Comparison of ENCODE assay signal across 21 cellular contexts in the genomic region with DNA sequence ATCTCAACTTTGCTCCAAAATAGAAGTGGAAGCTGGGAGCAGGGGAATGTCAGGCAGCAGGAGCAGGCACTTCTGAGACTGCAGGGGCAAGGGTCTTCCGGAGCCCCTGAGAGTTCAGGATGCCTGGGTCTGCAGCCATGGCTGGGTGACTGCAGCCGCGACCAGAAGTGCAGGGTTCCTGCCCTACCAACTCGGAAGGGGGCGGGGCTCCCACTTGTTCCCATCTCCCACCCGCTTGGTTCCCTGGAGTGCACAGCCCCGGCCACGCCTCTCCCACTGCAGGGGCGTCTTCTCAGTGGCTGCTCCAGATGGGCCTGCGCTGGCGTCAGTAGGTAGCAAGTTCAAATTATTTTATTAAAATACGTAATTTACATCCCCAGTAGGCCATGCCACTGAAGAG.
DNase-seq lines count a peak whose midpoint lies in the region; FAIRE-seq and TF ChIP-seq lines count a peak whose summit lies in the region.
"Had no signal": no experiment of that assay in that cellular context is flagged by ENCODE, and none has a peak within 500 bp of the region (broad histone marks: within the 10 kb centered on the region; RNA-seq: fewer than 3 reads in every experiment).

No MANE protein-coding gene starts in this region.

- no peak for FAIRE-seq in kidney (lab: Jason Lieb, UNC)
- FAIRE-seq: D721Med, GM12878, GM18507 had no signal

- peak; percentile 87 for DNase-seq in chondrocyte (ENCODE audit: low spot score)
- peak; percentile 70 for DNase-seq in kidney
- peak; percentile 51 for DNase-seq in posterior vena cava (ENCODE audit: low spot score)
- no peak for DNase-seq in endothelial cell (ENCODE audit: low spot score)
- no peak for DNase-seq in BE2C
- no peak for DNase-seq in thyroid gland
- DNase-seq: CD4-positive, alpha-beta T cell; CD8-positive, alpha-beta memory T cell; DMS 273 treated with DMSO at 0.1 percent for 48 hours; DMS79; EL; GDM1; GOT3; H7; HCEC 1CT had no signal

- H3K27me3 ChIP-seq in BE2C, result no peaks in the 10 kb centered on the region
- no peaks in the 10 kb centered on the region for H3K27me3 ChIP-seq in thyroid gland
- H3K27me3 ChIP-seq: BLaER1 treated with 17β-estradiol and CSF1 and Interleukin-3, amounts not matched to agents 10 nM and 100 nM had no signal

- WGBS in thyroid gland, 2 donors, result 94 to 96% methylated on average over 11 to 12 of the region's 12 CpGs

- H3K4me1 Mint-ChIP-seq in chondrocyte (ENCODE audit: low read depth), result no peaks in the 10 kb centered on the region
- no peaks in the 10 kb centered on the region for H3K4me1 Mint-ChIP-seq in endothelial cell (ENCODE audit: unreplicated experiment)
- H3K4me1 Mint-ChIP-seq: B cell; CD14-positive monocyte; CD8-positive, alpha-beta memory T cell had no signal

- intact Hi-C loops in kidney (cut with DNase I) (no loop called here), posterior vena cava (cut with DNase I) (no loop called here), thyroid gland (cut with DNase I) (no loop called here)

- H3K27ac Mint-ChIP-seq in chondrocyte (ENCODE audit: unreplicated experiment) (no peak overlapping the region), endothelial cell (ENCODE audit: unreplicated experiment) (no peak overlapping the region)
- H3K27ac Mint-ChIP-seq: B cell; CD14-positive monocyte; CD4-positive, alpha-beta T cell had no signal

- no peak for TF ChIP-seq POLR2A in thyroid gland (IDR thresholded peaks at IDR 0.05)

- no peak overlapping the region for H3K9ac ChIP-seq in kidney (ENCODE audit: low read length in 2 of 2)
- H3K9ac ChIP-seq: BLaER1 treated with 17β-estradiol and CSF1 and Interleukin-3, amounts not matched to agents 10 nM and 100 nM had no signal

- H3K27me3 Mint-ChIP-seq in chondrocyte (ENCODE audit: low read depth), result no peaks in the 10 kb centered on the region
- H3K27me3 Mint-ChIP-seq in endothelial cell (ENCODE audit: unreplicated experiment), result peaks cover 1% of the 10 kb centered on the region
- H3K27me3 Mint-ChIP-seq: B cell; CD4-positive, alpha-beta T cell; CD8-positive, alpha-beta memory T cell had no signal

- H3K36me3 ChIP-seq in kidney (ENCODE audit: control insufficient read depth in 1 of 2, insufficient read depth in 2 of 2, low read length in 2 of 2) (no peaks in the 10 kb centered on the region), BE2C (no peaks in the 10 kb centered on the region), thyroid gland (no peaks in the 10 kb centered on the region)
- H3K36me3 ChIP-seq: BLaER1 treated with 17β-estradiol and CSF1 and Interleukin-3, amounts not matched to agents 10 nM and 100 nM had no signal

- H3K27ac ChIP-seq in kidney (ENCODE audit: low read depth in 2 of 2, low read length in 2 of 2), result no peak overlapping the region
- H3K27ac ChIP-seq in thyroid gland, result no peak overlapping the region
- H3K27ac ChIP-seq: BLaER1 treated with 17β-estradiol and CSF1 and Interleukin-3, amounts not matched to agents 10 nM and 100 nM had no signal

- TF ChIP-seq CTCF in chondrocyte (IDR thresholded peaks at IDR 0.05), result no peak
- no peak for TF ChIP-seq CTCF in kidney (IDR thresholded peaks at IDR 0.05; ENCODE audit: borderline replicate concordance, extremely low read depth, insufficient read depth)
- TF ChIP-seq CTCF in endothelial cell (IDR thresholded peaks at IDR 0.05; ENCODE audit: unreplicated experiment), result no peak
- no peak for TF ChIP-seq CTCF in BE2C (IDR thresholded peaks at IDR 0.05; ENCODE audit: low read depth, low read length)
- no peak for TF ChIP-seq CTCF in thyroid gland (IDR thresholded peaks at IDR 0.05)

- H3K4me3 Mint-ChIP-seq in chondrocyte (ENCODE audit: unreplicated experiment), result no peak overlapping the region
- H3K4me3 Mint-ChIP-seq in endothelial cell (ENCODE audit: unreplicated experiment), result no peak overlapping the region
- H3K4me3 Mint-ChIP-seq: B cell; CD14-positive monocyte; CD4-positive, alpha-beta T cell; CD8-positive, alpha-beta memory T cell had no signal

- H3K4me3 ChIP-seq in kidney (ENCODE audit: low read length in 2 of 2) (no peak overlapping the region), BE2C (ENCODE audit: low read depth, low read length) (no peak overlapping the region), thyroid gland (replicated peaks in 1 of 3) (no peak overlapping the region)
- H3K4me3 ChIP-seq: BLaER1 treated with 17β-estradiol and CSF1 and Interleukin-3, amounts not matched to agents 10 nM and 100 nM; GM12878 had no signal

- H3K9me3 ChIP-seq in kidney (ENCODE audit: control insufficient read depth in 1 of 2, low read length in 2 of 2) (no peaks in the 10 kb centered on the region), BE2C (no peaks in the 10 kb centered on the region; the same call in 1 of the 2 replicates), thyroid gland (no peaks in the 10 kb centered on the region)
- H3K9me3 ChIP-seq: BLaER1 treated with 17β-estradiol and CSF1 and Interleukin-3, amounts not matched to agents 10 nM and 100 nM had no signal

- H3K4me1 ChIP-seq in kidney (ENCODE audit: control insufficient read depth in 1 of 2, insufficient read depth in 1 of 2, low read depth in 1 of 2, low read length in 2 of 2) (no peaks in the 10 kb centered on the region), BE2C (no peaks in the 10 kb centered on the region), thyroid gland (no peaks in the 10 kb centered on the region)
- H3K4me1 ChIP-seq: BLaER1 treated with 17β-estradiol and CSF1 and Interleukin-3, amounts not matched to agents 10 nM and 100 nM had no signal

- H3K9me3 Mint-ChIP-seq in chondrocyte (ENCODE audit: low read depth), result peaks cover 10% of the 10 kb centered on the region
- no peaks in the 10 kb centered on the region for H3K9me3 Mint-ChIP-seq in endothelial cell (ENCODE audit: unreplicated experiment)

- H3K36me3 Mint-ChIP-seq in chondrocyte (ENCODE audit: low read depth), result no peaks in the 10 kb centered on the region
- no peaks in the 10 kb centered on the region for H3K36me3 Mint-ChIP-seq in endothelial cell (ENCODE audit: low read depth, unreplicated experiment)
- H3K36me3 Mint-ChIP-seq: CD14-positive monocyte; CD8-positive, alpha-beta memory T cell had no signal

Comparison
In these comparisons a context has a peak if more than half of its experiments do, and no peak if none do; other contexts are left out.
1. DNase-seq: peak in chondrocyte (single experiment), kidney (single experiment) and posterior vena cava (single experiment); none in endothelial cell (single experiment), BE2C (single experiment) and thyroid gland (0 of 2).